ENCODE assay signal across 8 cellular contexts in genomic region chr4:76213415-76214268, GRCh38. TPM values are rescaled to one million over a fixed set of nuclear protein-coding genes. Genes with fewer than 3 reads are reported as not detected.
DNase-seq lines count a peak whose midpoint lies in the region; ATAC-seq, FAIRE-seq and TF ChIP-seq lines count a peak whose summit lies in the region.

Gene SCARB2 (minus strand): TSS chr4:76213824. CDS start chr4:76213543, 281 bp downstream.

- FAIRE-seq in HTR-8/SVneo (lab: Jason Lieb, UNC): no peak

- peaks cover 34% of the 10 kb centered on the region for H3K27me3 Mint-ChIP-seq in activated T-helper 1 cell treated with anti-CD3 and anti-CD28 coated beads, Interleukin-12 subunit alpha, Interleukin-12 subunit beta, Interleukin-2, Interleukin-4 antibody, amounts not matched to agents 30 ng/mL and 10 ng/mL and 1 ng/mL, durations not matched to agents 14 hours and 24 hours and 36 hours (ENCODE audit: insufficient read depth)
- peaks cover 0 to 28% (median 0%) of the 10 kb centered on the region in 5 donors for H3K27me3 Mint-ChIP-seq in naive thymus-derived CD4-positive, alpha-beta T cell

- CTCF ChIA-PET in PC-9 (lab: Charles Lee): no interaction called here
- CTCF ChIA-PET in naive thymus-derived CD4-positive, alpha-beta T cell (lab: Charles Lee): interaction anchor here (1.0 kb wide), 1 partner anchor 66 kb away, joined by 3 read pairs; no protein-coding TSS in a partner anchor

- TF ChIP-seq CTCF in PC-9 (conservative IDR thresholded peaks at IDR 0.05): no peak

- no peaks in the 10 kb centered on the region for H3K9me3 Mint-ChIP-seq in activated T-helper 1 cell treated with anti-CD3 and anti-CD28 coated beads, Interleukin-12 subunit alpha, Interleukin-12 subunit beta, Interleukin-2, Interleukin-4 antibody, amounts not matched to agents 30 ng/mL and 10 ng/mL and 1 ng/mL, durations not matched to agents 14 hours and 24 hours and 36 hours
- H3K9me3 Mint-ChIP-seq in naive thymus-derived CD4-positive, alpha-beta T cell: no peaks in the 10 kb centered on the region

- peaks cover 33% of the 10 kb centered on the region for H3K4me1 Mint-ChIP-seq in activated T-helper 1 cell treated with anti-CD3 and anti-CD28 coated beads, Interleukin-12 subunit alpha, Interleukin-12 subunit beta, Interleukin-2, Interleukin-4 antibody, amounts not matched to agents 30 ng/mL and 10 ng/mL and 1 ng/mL, durations not matched to agents 14 hours and 24 hours and 36 hours (ENCODE audit: low read depth)
- peaks cover 36 to 70% (median 65%) of the 10 kb centered on the region in 7 donors for H3K4me1 Mint-ChIP-seq in naive thymus-derived CD4-positive, alpha-beta T cell

- peaks cover 21% of the 10 kb centered on the region; the same call in 1 of the 2 replicates for H3F3A ChIP-seq in PC-9 (ENCODE audit: insufficient read depth, low read depth)

- DNase-seq in DMS 273 treated with DMSO at 0.1 percent for 48 hours (lab: John Stamatoyannopoulos, UW) (peak; percentile 39), HTR-8/SVneo (ENCODE audit: insufficient read length, low spot score) (peak; percentile 41), PC-9 (peak; percentile 58 to 84), fibroblast of gingiva (ENCODE audit: low read depth) (peak; percentile 90)
- DNase-seq in activated T-helper 1 cell treated with anti-CD3 and anti-CD28 coated beads, Interleukin-12 subunit alpha, Interleukin-12 subunit beta, Interleukin-2, Interleukin-4 antibody, amounts not matched to agents 30 ng/mL and 10 ng/mL and 1 ng/mL, durations not matched to agents 14 hours and 24 hours and 36 hours (ENCODE audit: low spot score): peak; percentile 72
- peak; percentile 72 to 78 (median 74) for DNase-seq in naive thymus-derived CD4-positive, alpha-beta T cell
- DNase-seq in stimulated activated naive CD8-positive, alpha-beta T cell treated with anti-CD3 and anti-CD28 coated beads, Interleukin-15, Interleukin-2, amounts not matched to agents 100 U/mL and 50 U/mL, for 24 hours: peak; percentile 70

- peak; percentile 62 for ATAC-seq in GM21367 (IDR thresholded peaks at IDR 0.05; ENCODE audit: unreplicated experiment)
- ATAC-seq in naive thymus-derived CD4-positive, alpha-beta T cell: peak; percentile 82
- peak; percentile 76 for ATAC-seq in stimulated activated naive CD8-positive, alpha-beta T cell treated with anti-CD3 and anti-CD28 coated beads, Interleukin-15, Interleukin-2, amounts not matched to agents 100 U/mL and 50 U/mL, for 24 hours

- H3K36me3 Mint-ChIP-seq in activated T-helper 1 cell treated with anti-CD3 and anti-CD28 coated beads, Interleukin-12 subunit alpha, Interleukin-12 subunit beta, Interleukin-2, Interleukin-4 antibody, amounts not matched to agents 30 ng/mL and 10 ng/mL and 1 ng/mL, durations not matched to agents 14 hours and 24 hours and 36 hours (ENCODE audit: low read depth): peaks cover 3% of the 10 kb centered on the region
- peaks cover 0 to 4% (median 0%) of the 10 kb centered on the region in 5 donors for H3K36me3 Mint-ChIP-seq in naive thymus-derived CD4-positive, alpha-beta T cell

- peaks cover 49% of the 10 kb centered on the region for H3K4me1 ChIP-seq in PC-9 (replicated peaks; ENCODE audit: insufficient read depth)
- peaks cover 21 to 38% of the 10 kb centered on the region in 2 donors for H3K4me1 ChIP-seq in naive thymus-derived CD4-positive, alpha-beta T cell (ENCODE audit: control insufficient read depth in 2 of 2, insufficient read depth in 2 of 2, low read length in 2 of 2)

- POLR2A ChIA-PET in PC-9 (lab: Charles Lee; ENCODE audit: unreplicated experiment): no interaction called here
- POLR2A ChIA-PET in naive thymus-derived CD4-positive, alpha-beta T cell (lab: Charles Lee): interaction anchor here (0.9 to 3.4 kb wide), 6 partner anchors 14 to 1643 kb away, joined by 3 to 14 read pairs (median 4); partner anchors contain the start of genes NUP54 and STBD1

- no peaks in the 10 kb centered on the region for H4K20me1 ChIP-seq in PC-9 (ENCODE audit: insufficient read depth)

- no TSS peak for BruUV-seq in PC-9 (replicated peaks; lab: Mats Ljungman, UMichigan)

- H3K27ac Mint-ChIP-seq in activated T-helper 1 cell treated with anti-CD3 and anti-CD28 coated beads, Interleukin-12 subunit alpha, Interleukin-12 subunit beta, Interleukin-2, Interleukin-4 antibody, amounts not matched to agents 30 ng/mL and 10 ng/mL and 1 ng/mL, durations not matched to agents 14 hours and 24 hours and 36 hours: peak within 1 kb of the TSS; percentile 67
- H3K27ac Mint-ChIP-seq in naive thymus-derived CD4-positive, alpha-beta T cell: peak within 1 kb of the TSS; percentile 89 to 97 (median 95)

- H3K27me3 ChIP-seq in PC-9 (ENCODE audit: insufficient read depth, low read depth): no peaks in the 10 kb centered on the region
- H3K27me3 ChIP-seq in naive thymus-derived CD4-positive, alpha-beta T cell (ENCODE audit: control insufficient read depth in 2 of 2, insufficient read depth in 2 of 2, low read length in 2 of 2): no peaks in the 10 kb centered on the region

- peak within 1 kb of the TSS; percentile 79 for H3K4me3 Mint-ChIP-seq in activated T-helper 1 cell treated with anti-CD3 and anti-CD28 coated beads, Interleukin-12 subunit alpha, Interleukin-12 subunit beta, Interleukin-2, Interleukin-4 antibody, amounts not matched to agents 30 ng/mL and 10 ng/mL and 1 ng/mL, durations not matched to agents 14 hours and 24 hours and 36 hours
- H3K4me3 Mint-ChIP-seq in naive thymus-derived CD4-positive, alpha-beta T cell: peak within 1 kb of the TSS; percentile 87 to 96 (median 94)

- H3K27ac ChIP-seq in PC-9: peak within 1 kb of the TSS; percentile 89
- H3K27ac ChIP-seq in naive thymus-derived CD4-positive, alpha-beta T cell (ENCODE audit: low read depth, low read length): peak within 1 kb of the TSS; percentile 85

- intact Hi-C loops in PC-9 (cut with micrococcal nuclease; ENCODE audit: unreplicated experiment): loop anchor here (1.0 to 2.0 kb wide), 2 partner anchors 38 to 93 kb away; partner anchors contain the start of genes FAM47E and STBD1
- intact Hi-C loops in activated T-helper 1 cell treated with anti-CD3 and anti-CD28 coated beads, Interleukin-12 subunit alpha, Interleukin-12 subunit beta, Interleukin-2, Interleukin-4 antibody, amounts not matched to agents 30 ng/mL and 10 ng/mL and 1 ng/mL, durations not matched to agents 14 hours and 24 hours and 36 hours (cut with micrococcal nuclease): loop anchor here (1.0 to 5.0 kb wide), 7 partner anchors 15 to 541 kb away; partner anchors contain the start of genes G3BP2, NUP54 and SDAD1
- intact Hi-C loops in naive thymus-derived CD4-positive, alpha-beta T cell (cut with micrococcal nuclease): loop anchor here (1.0 to 10.0 kb wide), 14 partner anchors 33 to 1611 kb away; partner anchors contain the start of genes NUP54 (in 2 of the 2), SDAD1 (in 2 of the 2), CCNI (in 1 of the 2) and CDKL2 (in 1 of the 2)

- no peaks in the 10 kb centered on the region for H3K9me3 ChIP-seq in PC-9 (ENCODE audit: insufficient read depth, low read depth)
- no peaks in the 10 kb centered on the region for H3K9me3 ChIP-seq in naive thymus-derived CD4-positive, alpha-beta T cell (ENCODE audit: control insufficient read depth in 2 of 3, low read length in 3 of 3)

- H3K4me2 ChIP-seq in PC-9: peak within 1 kb of the TSS; percentile 95

- peak within 1 kb of the TSS; percentile 81 for H3K4me3 ChIP-seq in PC-9
- H3K4me3 ChIP-seq in naive thymus-derived CD4-positive, alpha-beta T cell (ENCODE audit: low read length): peak within 1 kb of the TSS; percentile 76

- H2AFZ ChIP-seq in PC-9: peak within 1 kb of the TSS; percentile 92

- H3K9me2 ChIP-seq in PC-9 (ENCODE audit: insufficient read depth): no peaks in the 10 kb centered on the region

- H3K36me3 ChIP-seq in PC-9 (ENCODE audit: low read depth): 0 out of 2 replicates have a peak, but pooled peaks cover 11% of the 10 kb centered on the region
- no peaks in the 10 kb centered on the region for H3K36me3 ChIP-seq in naive thymus-derived CD4-positive, alpha-beta T cell (ENCODE audit: control insufficient read depth in 2 of 3, insufficient read depth in 3 of 3, low read length in 3 of 3)

- H3K79me2 ChIP-seq in PC-9 (ENCODE audit: low read depth): peaks cover 42% of the 10 kb centered on the region

RNA-seq across cellular contexts. Expression of gene SCARB2, which starts in this region (rescaled TPM):
- 37.6 and 64.7 TPM in 2 replicates for total RNA-seq in PC-9 (2021)
- 1.3 and 1.4 TPM in 2 replicates for total RNA-seq in activated T-helper 1 cell treated with anti-CD3 and anti-CD28 coated beads, Interleukin-12 subunit alpha, Interleukin-12 subunit beta, Interleukin-2, Interleukin-4 antibody, amounts not matched to agents 30 ng/mL and 10 ng/mL and 1 ng/mL, durations not matched to agents 14 hours and 24 hours and 36 hours
- total RNA-seq in naive thymus-derived CD4-positive, alpha-beta T cell: 10 to 100 TPM; 13.5 to 35.7 (median 29.1) TPM
- 10 to 100 TPM; 12.6 to 14.7 TPM for polyA plus RNA-seq in naive thymus-derived CD4-positive, alpha-beta T cell

Comparison
In these comparisons a context has a peak if more than half of its experiments do, and no peak if none do; other contexts are left out.
1. Peak in every context shown above with its lines: DNase-seq, ATAC-seq, H3K4me3 ChIP-seq and H3K27ac ChIP-seq.
2. DNase-seq: peak in every context shown above with its lines; median percentile 90 in fibroblast of gingiva; 74 in naive thymus-derived CD4-positive, alpha-beta T cell; 72 in activated T-helper 1 cell treated with anti-CD3 and anti-CD28 coated beads, Interleukin-12 subunit alpha, Interleukin-12 subunit beta, Interleukin-2, Interleukin-4 antibody, amounts not matched to agents 30 ng/mL and 10 ng/mL and 1 ng/mL, durations not matched to agents 14 hours and 24 hours and 36 hours; 71 in PC-9; 70 in stimulated activated naive CD8-positive, alpha-beta T cell treated with anti-CD3 and anti-CD28 coated beads, Interleukin-15, Interleukin-2, amounts not matched to agents 100 U/mL and 50 U/mL, for 24 hours; 41 in HTR-8/SVneo; 39 in DMS 273 treated with DMSO at 0.1 percent for 48 hours.